19 cellular contexts compared by ENCODE assay signal in genomic region chr2:150129921-150130320, GRCh38.
DNase-seq lines count a peak whose midpoint lies in the region; ATAC-seq, FAIRE-seq and TF ChIP-seq lines count a peak whose summit lies in the region.
"Had no signal": no experiment of that assay in that cellular context is flagged by ENCODE, and none has a peak within 500 bp of the region (broad histone marks: within the 10 kb centered on the region; RNA-seq: fewer than 3 reads in every experiment).

No MANE protein-coding gene starts in this region.

- H3K79me2 ChIP-seq in MM.1S (ENCODE audit: low read length): no peaks in the 10 kb centered on the region
- H3K79me2 ChIP-seq in hepatocyte: no peaks in the 10 kb centered on the region
- no peaks in the 10 kb centered on the region for H3K79me2 ChIP-seq in H9 (ENCODE audit: insufficient read depth, low read length)

- no peaks in the 10 kb centered on the region for H3K36me3 ChIP-seq in MM.1S (replicated peaks; ENCODE audit: insufficient read depth, low read length)
- no peaks in the 10 kb centered on the region for H3K36me3 ChIP-seq in hepatocyte (replicated peaks; ENCODE audit: insufficient read depth, low read depth)
- H3K36me3 ChIP-seq in CD8-positive, alpha-beta T cell (ENCODE audit: insufficient read depth, low read length): no peaks in the 10 kb centered on the region
- H3K36me3 ChIP-seq: BLaER1 treated with 17β-estradiol and CSF1 and Interleukin-3, amounts not matched to agents 10 nM and 100 nM had no signal

- no peak overlapping the region for H2AK5ac ChIP-seq in H9 (ENCODE audit: insufficient read length, low read length)

- H3K36me3 Mint-ChIP-seq in H9 (ENCODE audit: insufficient read depth in 1 of 3, low read depth in 3 of 3): peaks cover 0 to 7% (median 0%) of the 10 kb centered on the region in 3 experiments; a peak in 3 of 7 replicates
- no peaks in the 10 kb centered on the region for H3K36me3 Mint-ChIP-seq in activated T-helper 17 cell treated with anti-CD3 and anti-CD28 coated beads, Interleukin-2, amount 50 U/mL, for 72 hours (ENCODE audit: low read depth)
- H3K36me3 Mint-ChIP-seq in CD8-positive, alpha-beta T cell: no peaks in the 10 kb centered on the region
- H3K36me3 Mint-ChIP-seq: CD8-positive, alpha-beta memory T cell had no signal

- intact Hi-C loops in CD8-positive, alpha-beta T cell (cut with DNase I, micrococcal nuclease): no loop called here

- ATAC-seq in A549 (no peak), GM18867 (IDR thresholded peaks at IDR 0.05; ENCODE audit: unreplicated experiment) (peak; percentile 38)
- ATAC-seq in activated T-helper 17 cell treated with anti-CD3 and anti-CD28 coated beads, Interleukin-2, amount 50 U/mL, for 72 hours (replicated peaks): no peak
- no peak for ATAC-seq in CD8-positive, alpha-beta T cell

- 0 out of 3 replicates have a peak, but pooled peaks cover 13% of the 10 kb centered on the region for H3K9me3 ChIP-seq in A549
- H3K9me3 ChIP-seq in MM.1S (replicated peaks; ENCODE audit: insufficient read depth, low read length): no peaks in the 10 kb centered on the region
- no peaks in the 10 kb centered on the region for H3K9me3 ChIP-seq in hepatocyte (ENCODE audit: low read depth)
- H3K9me3 ChIP-seq in H9 (ENCODE audit: control insufficient read depth, low read depth, low read length): no peaks in the 10 kb centered on the region
- no peaks in the 10 kb centered on the region for H3K9me3 ChIP-seq in CD8-positive, alpha-beta T cell (ENCODE audit: low read length)

- TF ChIP-seq EP300 in A549 (IDR thresholded peaks at IDR 0.05): no peak

- H4K91ac ChIP-seq in H9 (ENCODE audit: insufficient read length, low read depth, low read length): no peak overlapping the region

- peaks cover 5 to 20% of the 10 kb centered on the region in 2 experiments for H3K4me1 Mint-ChIP-seq in H9
- no peaks in the 10 kb centered on the region for H3K4me1 Mint-ChIP-seq in activated T-helper 17 cell treated with anti-CD3 and anti-CD28 coated beads, Interleukin-2, amount 50 U/mL, for 72 hours
- H3K4me1 Mint-ChIP-seq in CD8-positive, alpha-beta T cell (ENCODE audit: low read depth): no peaks in the 10 kb centered on the region
- H3K4me1 Mint-ChIP-seq: B cell; CD8-positive, alpha-beta memory T cell had no signal

- WGBS in A549 (ENCODE audit: missing lambda C conversion rate): 92% methylated on average over 4 of the region's 4 CpGs
- WGBS in hepatocyte (ENCODE audit: low lambda C conversion rate, missing lambda C conversion rate): 81% methylated on average over 4 of the region's 4 CpGs
- WGBS in H9 (ENCODE audit: extremely low coverage, insufficient read length, low lambda C conversion rate): no CpG with 5 or more reads among the region's 4 CpGs

- H3K9ac ChIP-seq in MM.1S (ENCODE audit: low read length) (no peak overlapping the region), H9 (ENCODE audit: extremely low read depth, insufficient read length, low read length) (no peak overlapping the region)
- H3K9ac ChIP-seq: BLaER1 treated with 17β-estradiol and CSF1 and Interleukin-3, amounts not matched to agents 10 nM and 100 nM; GM23248 had no signal

- no peak overlapping the region for H3K23ac ChIP-seq in H9 (ENCODE audit: insufficient read length, low read depth, low read length)

- TF ChIP-seq CTCF in A549 (IDR thresholded peaks at IDR 0.05) (no peak), MM.1S (IDR thresholded peaks at IDR 0.05; ENCODE audit: low read length) (no peak), hepatocyte (IDR thresholded peaks at IDR 0.05; ENCODE audit: poor library complexity) (no peak), H9 (conservative IDR thresholded peaks at IDR 0.05) (no peak)
- TF ChIP-seq CTCF in CD8-positive, alpha-beta T cell (IDR thresholded peaks at IDR 0.05): no peak

- no peaks in the 10 kb centered on the region; the same call in 1 of the 2 replicates for H3K27me3 Mint-ChIP-seq in H9 (ENCODE audit: low read depth)
- peaks cover under 1% of the 10 kb centered on the region for H3K27me3 Mint-ChIP-seq in activated T-helper 17 cell treated with anti-CD3 and anti-CD28 coated beads, Interleukin-2, amount 50 U/mL, for 72 hours
- no peaks in the 10 kb centered on the region for H3K27me3 Mint-ChIP-seq in CD8-positive, alpha-beta T cell (ENCODE audit: low read depth)
- H3K27me3 Mint-ChIP-seq: B cell; CD8-positive, alpha-beta memory T cell had no signal

- no peak overlapping the region for H3K4me3 Mint-ChIP-seq in H9
- no peak overlapping the region for H3K4me3 Mint-ChIP-seq in activated T-helper 17 cell treated with anti-CD3 and anti-CD28 coated beads, Interleukin-2, amount 50 U/mL, for 72 hours
- H3K4me3 Mint-ChIP-seq in CD8-positive, alpha-beta T cell: no peak overlapping the region
- H3K4me3 Mint-ChIP-seq: B cell; CD8-positive, alpha-beta memory T cell had no signal

- no peak for FAIRE-seq in A549 (lab: Jason Lieb, UNC)
- FAIRE-seq: GM19239 had no signal

- no peak overlapping the region for H2BK20ac ChIP-seq in H9 (ENCODE audit: low read depth, low read length, poor library complexity, severe bottlenecking)

- no peak overlapping the region for H2BK12ac ChIP-seq in H9 (ENCODE audit: insufficient read length, low read depth, low read length)

- H3K9me3 Mint-ChIP-seq in H9: peaks cover 0 to 6% of the 10 kb centered on the region in 2 experiments; a peak in 3 of 5 replicates
- H3K9me3 Mint-ChIP-seq in activated T-helper 17 cell treated with anti-CD3 and anti-CD28 coated beads, Interleukin-2, amount 50 U/mL, for 72 hours: no peaks in the 10 kb centered on the region
- peaks cover 10% of the 10 kb centered on the region for H3K9me3 Mint-ChIP-seq in CD8-positive, alpha-beta T cell

- H4K5ac ChIP-seq in H9 (ENCODE audit: insufficient read length, low read depth, low read length): no peak overlapping the region

- H3K14ac ChIP-seq in H9 (ENCODE audit: insufficient read depth, low read length): no peak overlapping the region

- no peak overlapping the region for H2BK120ac ChIP-seq in H9 (ENCODE audit: low read depth, low read length, poor library complexity, severe bottlenecking)

- TF ChIP-seq RAD21 in A549 (conservative IDR thresholded peaks at IDR 0.05 in 1 of 2, IDR thresholded peaks at IDR 0.05 in 1 of 2): no peak

- POLR2A ChIA-PET in A549 (lab: Yijun Ruan, JAX): no interaction called here
- POLR2A ChIA-PET in CD8-positive, alpha-beta T cell (lab: Charles Lee): no interaction called here

- H3K79me1 ChIP-seq in H9 (ENCODE audit: insufficient read depth, low read depth, low read length, poor library complexity, severe bottlenecking): no peaks in the 10 kb centered on the region

- H3K27ac Mint-ChIP-seq in H9: no peak overlapping the region; a peak in 1 of 7 replicates
- no peak overlapping the region for H3K27ac Mint-ChIP-seq in activated T-helper 17 cell treated with anti-CD3 and anti-CD28 coated beads, Interleukin-2, amount 50 U/mL, for 72 hours
- H3K27ac Mint-ChIP-seq in CD8-positive, alpha-beta T cell: no peak overlapping the region
- H3K27ac Mint-ChIP-seq: B cell; CD8-positive, alpha-beta memory T cell had no signal

- H3K4me2 ChIP-seq in A549 (no peak overlapping the region), MM.1S (ENCODE audit: low read depth, low read length) (peak overlapping the region; percentile 29), hepatocyte (peak overlapping the region; percentile 25), H9 (ENCODE audit: insufficient read depth, insufficient read length, low read length) (no peak overlapping the region)
- H3K4me2 ChIP-seq: BLaER1 treated with 17β-estradiol and CSF1 and Interleukin-3, amounts not matched to agents 10 nM and 100 nM had no signal

- H2BK15ac ChIP-seq in H9 (ENCODE audit: low read depth, low read length): no peak overlapping the region

- CTCF ChIA-PET in A549 (lab: Yijun Ruan, JAX): no interaction called here
- CTCF ChIA-PET in CD8-positive, alpha-beta T cell (lab: Charles Lee): no interaction called here

- DNase-seq in A549 (ENCODE audit: low read depth in 1 of 2, low spot score in 1 of 2) (no peak), MM.1S (peak; percentile 87), hepatocyte (ENCODE audit: low spot score) (no peak), H9 (no peak), NCI-H1694 (lab: John Stamatoyannopoulos, UW) (no peak)
- DNase-seq in CD8-positive, alpha-beta T cell: no peak
- DNase-seq: CD8-positive, alpha-beta memory T cell; DMS 273 treated with DMSO at 0.1 percent for 48 hours; DMS53; DND-41; EL; GM23248; HCEC 1CT; KG1 had no signal

- no peaks in the 10 kb centered on the region for H4K20me1 ChIP-seq in MM.1S (ENCODE audit: insufficient read depth, low read length)
- no peaks in the 10 kb centered on the region for H4K20me1 ChIP-seq in hepatocyte (ENCODE audit: insufficient read depth, poor library complexity, severe bottlenecking)
- H4K20me1 ChIP-seq in H9 (ENCODE audit: control insufficient read depth, insufficient read depth, insufficient read length): no peaks in the 10 kb centered on the region
- H4K20me1 ChIP-seq: BLaER1 treated with 17β-estradiol and CSF1 and Interleukin-3, amounts not matched to agents 10 nM and 100 nM had no signal

- H3K56ac ChIP-seq in H9 (ENCODE audit: insufficient read length, low read depth, low read length): no peak overlapping the region

- no peak overlapping the region for H2BK5ac ChIP-seq in H9 (ENCODE audit: insufficient read length, low read length)

- no peak overlapping the region for H3T11ph ChIP-seq in H9 (ENCODE audit: low read length)

- H2AFZ ChIP-seq in MM.1S (ENCODE audit: low read length): no peak overlapping the region
- H2AFZ ChIP-seq in hepatocyte: no peak overlapping the region
- H2AFZ ChIP-seq in H9 (ENCODE audit: low read length): no peak overlapping the region
- H2AFZ ChIP-seq: GM23248 had no signal

- H3F3A ChIP-seq in MM.1S (ENCODE audit: insufficient read depth, low read length): 0 out of 2 replicates have a peak, but pooled peaks cover 5% of the 10 kb centered on the region

- no peak for TF ChIP-seq POLR2A in A549 (IDR thresholded peaks at IDR 0.05; ENCODE audit: low read length)

- no peak overlapping the region for H4K8ac ChIP-seq in H9 (replicated peaks; ENCODE audit: insufficient read length, low read depth, low read length)

- no peaks in the 10 kb centered on the region for H3K23me2 ChIP-seq in H9 (ENCODE audit: insufficient read length, low read depth, low read length, poor library complexity, severe bottlenecking)

- peaks cover 57% of the 10 kb centered on the region for H3K4me1 ChIP-seq in A549
- peaks cover 17% of the 10 kb centered on the region for H3K4me1 ChIP-seq in MM.1S (ENCODE audit: low read length)
- H3K4me1 ChIP-seq in hepatocyte (ENCODE audit: insufficient read depth): peaks cover 26% of the 10 kb centered on the region
- H3K4me1 ChIP-seq in H9 (ENCODE audit: insufficient read depth, low read length): no peaks in the 10 kb centered on the region
- H3K4me1 ChIP-seq in CD8-positive, alpha-beta T cell (ENCODE audit: insufficient read depth, low read length): no peaks in the 10 kb centered on the region

- H3K9me2 ChIP-seq in MM.1S (replicated peaks; ENCODE audit: insufficient read depth, low read length) (no peaks in the 10 kb centered on the region), hepatocyte (replicated peaks; ENCODE audit: insufficient read depth) (no peaks in the 10 kb centered on the region)

- H3K4me3 ChIP-seq in A549: no peak overlapping the region
- no peak overlapping the region for H3K4me3 ChIP-seq in MM.1S (ENCODE audit: low read length)
- H3K4me3 ChIP-seq in hepatocyte: no peak overlapping the region
- no peak overlapping the region for H3K4me3 ChIP-seq in CD8-positive, alpha-beta T cell (ENCODE audit: low read depth, low read length)
- H3K4me3 ChIP-seq: BLaER1 treated with 17β-estradiol and CSF1 and Interleukin-3, amounts not matched to agents 10 nM and 100 nM; GM23248 had no signal

- H3K27ac ChIP-seq in A549 (peak overlapping the region; percentile 26 to 90; a peak in 2 of 6 replicates), MM.1S (ENCODE audit: low read length) (no peak overlapping the region), hepatocyte (no peak overlapping the region), H9 (ENCODE audit: insufficient read length, low read depth, low read length) (no peak overlapping the region)
- no peak overlapping the region for H3K27ac ChIP-seq in CD8-positive, alpha-beta T cell (ENCODE audit: low read depth, low read length)
- H3K27ac ChIP-seq: BLaER1 treated with 17β-estradiol and CSF1 and Interleukin-3, amounts not matched to agents 10 nM and 100 nM; GM23248 had no signal

- no peak overlapping the region for H3K4ac ChIP-seq in H9 (ENCODE audit: low read depth, low read length)

- H3K18ac ChIP-seq in H9 (ENCODE audit: insufficient read length, low read depth, low read length): no peak overlapping the region

- H3K27me3 ChIP-seq in MM.1S (replicated peaks; ENCODE audit: insufficient read depth, low read length): peaks cover 7% of the 10 kb centered on the region; the same call in 1 of the 2 replicates
- no peaks in the 10 kb centered on the region for H3K27me3 ChIP-seq in hepatocyte
- no peaks in the 10 kb centered on the region for H3K27me3 ChIP-seq in H9 (ENCODE audit: insufficient read depth, low read length)
- no peaks in the 10 kb centered on the region for H3K27me3 ChIP-seq in CD8-positive, alpha-beta T cell (ENCODE audit: insufficient read depth, low read length)

Comparison
In these comparisons a context has a peak if more than half of its experiments do, and no peak if none do; other contexts are left out.
1. H3K27ac ChIP-seq: peak in A549 (2 of 2); none in MM.1S (single experiment), hepatocyte (single experiment), H9 (single experiment) and CD8-positive, alpha-beta T cell (single experiment).
2. H3K4me2 ChIP-seq: peak in MM.1S (single experiment) and hepatocyte (single experiment); none in A549 (single experiment) and H9 (single experiment).